Comparison of ENCODE assay signal across 39 cellular contexts in genomic region chr4:6064383-6064782, GRCh38. TPM values are rescaled to one million over a fixed set of nuclear protein-coding genes. Genes with fewer than 3 reads are reported as not detected.
"Had no signal": no experiment of that assay in that cellular context is flagged by ENCODE, and none has a peak within 500 bp of the region (broad histone marks: within the 10 kb centered on the region; RNA-seq: fewer than 3 reads in every experiment).

No MANE protein-coding gene starts in this region.

- H3K9me3 Mint-ChIP-seq: activated naive CD4-positive, alpha-beta T cell treated with anti-CD3 and anti-CD28 coated beads for 36 hours; central memory CD8-positive, alpha-beta T cell had no signal

- H3K36me3 ChIP-seq: adrenal gland, ascending aorta, cardiac muscle cell had no signal

- H3K4me3 Mint-ChIP-seq: activated B cell treated with CpG ODN at 0.5 μM for 24 hours; activated CD4-positive, alpha-beta memory T cell treated with anti-CD3 and anti-CD28 coated beads for 36 hours; activated CD4-positive, alpha-beta T cell treated with anti-CD3 and anti-CD28 coated beads, Interleukin-2, amount 10 ng/mL, durations not matched to agents 24 days and 14 days; activated CD8-positive, alpha-beta T cell treated with anti-CD3 and anti-CD28 coated beads for 36 hours; activated naive CD4-positive, alpha-beta T cell treated with anti-CD3 and anti-CD28 coated beads for 36 hours; activated naive CD8-positive, alpha-beta T cell treated with anti-CD3 and anti-CD28 coated beads for 36 hours; activated T-cell treated with anti-CD3 and anti-CD28 coated beads, Interleukin-2, amount 50 U/mL, for 4 hours; activated T-cell treated with anti-CD3 and anti-CD28 coated beads, Interleukin-2, amount 50 U/mL, for 72 hours; activated T-helper 1 cell treated with anti-CD3 and anti-CD28 coated beads, Interleukin-12 subunit alpha, Interleukin-12 subunit beta, Interleukin-2, Interleukin-4 antibody, amounts not matched to agents 30 ng/mL and 10 ng/mL and 1 ng/mL, durations not matched to agents 14 hours and 24 hours and 36 hours; activated T-helper 17 cell treated with anti-CD3 and anti-CD28 coated beads, Interleukin-2, amount 50 U/mL, for 72 hours; brain; central memory CD8-positive, alpha-beta T cell; T-helper 1 cell treated with Interleukin-12 subunit alpha and Interleukin-12 subunit beta and Interleukin-4 antibody, amounts not matched to agents 30 μg/mL and 1 μg/mL, for 36 hours; T-helper 2 cell treated with Interferon-gamma antibody and Interleukin-4, amounts not matched to agents 5 μg/mL and 100 μg/mL, for 36 hours had no signal

- H3K36me3 Mint-ChIP-seq: activated naive CD8-positive, alpha-beta T cell treated with anti-CD3 and anti-CD28 coated beads for 36 hours had no signal

- FAIRE-seq: bronchial epithelial cell, TTC549 had no signal

- H3K27ac ChIP-seq: adrenal gland, ascending aorta, cardiac muscle cell, VCaP had no signal

- H3K4me1 Mint-ChIP-seq: activated B cell treated with CpG ODN at 0.5 μM for 24 hours; activated CD4-positive, alpha-beta T cell treated with anti-CD3 and anti-CD28 coated beads, Interleukin-2, amount 10 ng/mL, durations not matched to agents 24 days and 14 days; activated naive CD8-positive, alpha-beta T cell treated with anti-CD3 and anti-CD28 coated beads for 36 hours; activated T-helper 17 cell treated with anti-CD3 and anti-CD28 coated beads, Interleukin-2, amount 50 U/mL, for 72 hours; brain had no signal

- H3K27ac Mint-ChIP-seq: activated B cell treated with CpG ODN at 0.5 μM for 24 hours; activated CD4-positive, alpha-beta memory T cell treated with anti-CD3 and anti-CD28 coated beads for 36 hours; activated CD4-positive, alpha-beta T cell treated with anti-CD3 and anti-CD28 coated beads, Interleukin-2, amount 10 ng/mL, durations not matched to agents 24 days and 14 days; activated CD8-positive, alpha-beta T cell treated with anti-CD3 and anti-CD28 coated beads for 36 hours; activated naive CD4-positive, alpha-beta T cell treated with anti-CD3 and anti-CD28 coated beads for 36 hours; activated naive CD8-positive, alpha-beta T cell treated with anti-CD3 and anti-CD28 coated beads for 36 hours; activated T-cell treated with anti-CD3 and anti-CD28 coated beads, Interleukin-2, amount 50 U/mL, for 72 hours; activated T-helper 1 cell treated with anti-CD3 and anti-CD28 coated beads, Interleukin-12 subunit alpha, Interleukin-12 subunit beta, Interleukin-2, Interleukin-4 antibody, amounts not matched to agents 30 ng/mL and 10 ng/mL and 1 ng/mL, durations not matched to agents 14 hours and 24 hours and 36 hours; activated T-helper 17 cell treated with anti-CD3 and anti-CD28 coated beads, Interleukin-2, amount 50 U/mL, for 72 hours; brain; T-helper 1 cell treated with Interleukin-12 subunit alpha and Interleukin-12 subunit beta and Interleukin-4 antibody, amounts not matched to agents 30 μg/mL and 1 μg/mL, for 36 hours; T-helper 2 cell treated with Interferon-gamma antibody and Interleukin-4, amounts not matched to agents 5 μg/mL and 100 μg/mL, for 36 hours had no signal

- H3K27me3 Mint-ChIP-seq: activated B cell treated with CpG ODN at 0.5 μM for 24 hours; activated CD4-positive, alpha-beta memory T cell treated with anti-CD3 and anti-CD28 coated beads for 36 hours; activated CD4-positive, alpha-beta T cell treated with anti-CD3 and anti-CD28 coated beads, Interleukin-2, amount 10 ng/mL, durations not matched to agents 24 days and 14 days; activated CD8-positive, alpha-beta T cell treated with anti-CD3 and anti-CD28 coated beads for 36 hours; activated naive CD8-positive, alpha-beta T cell treated with anti-CD3 and anti-CD28 coated beads for 36 hours; activated T-helper 17 cell treated with anti-CD3 and anti-CD28 coated beads, Interleukin-2, amount 50 U/mL, for 72 hours; central memory CD8-positive, alpha-beta T cell had no signal

- ATAC-seq: activated CD8-positive, alpha-beta T cell treated with anti-CD3 and anti-CD28 coated beads for 36 hours; activated naive CD4-positive, alpha-beta T cell treated with anti-CD3 and anti-CD28 coated beads, Interleukin-2, amount 50 U/mL, for 72 hours; activated T-cell treated with anti-CD3 and anti-CD28 coated beads, Interleukin-2, amount 50 U/mL, for 4 hours; activated T-cell treated with anti-CD3 and anti-CD28 coated beads, Interleukin-2, amount 50 U/mL, for 72 hours; activated T-helper 17 cell treated with anti-CD3 and anti-CD28 coated beads, Interleukin-2, amount 50 U/mL, for 72 hours had no signal

- DNase-seq: activated B cell treated with CpG ODN at 0.5 μM for 24 hours; activated CD4-positive, alpha-beta memory T cell treated with anti-CD3 and anti-CD28 coated beads for 36 hours; activated CD4-positive, alpha-beta T cell treated with anti-CD3 and anti-CD28 coated beads for 4 hours; activated CD4-positive, alpha-beta T cell treated with anti-CD3 and anti-CD28 coated beads, Interleukin-2, amount 10 ng/mL, durations not matched to agents 24 days and 14 days; activated CD4-positive, alpha-beta T cell treated with anti-CD3 and anti-CD28 coated beads, Interleukin-2, amount 50 U/mL, for 1 hour; activated CD4-positive, alpha-beta T cell treated with anti-CD3 and anti-CD28 coated beads, Interleukin-2, amount 50 U/mL, for 4 hours; activated CD4-positive, CD25-positive, alpha-beta regulatory T cell treated with anti-CD3 and anti-CD28 coated beads, Interleukin-2, amount 50 U/mL, for 72 hours; activated CD8-positive, alpha-beta memory T cell treated with anti-CD3 and anti-CD28 coated beads, Interleukin-2, amount 50 U/mL, for 4 hours; activated CD8-positive, alpha-beta T cell treated with anti-CD3 and anti-CD28 coated beads for 36 hours; activated effector memory CD4-positive, alpha-beta T cell treated with anti-CD3 and anti-CD28 coated beads, Interleukin-2, amount 50 U/mL, for 16 hours; activated gamma-delta T cell treated with Interleukin-2 at 50 U/mL for 16 hours; activated naive CD4-positive, alpha-beta T cell; activated naive CD4-positive, alpha-beta T cell treated with anti-CD3 and anti-CD28 coated beads for 36 hours; activated naive CD4-positive, alpha-beta T cell treated with anti-CD3 and anti-CD28 coated beads, Interleukin-2, amount 50 U/mL, for 16 hours; activated naive CD8-positive, alpha-beta T cell treated with anti-CD3 and anti-CD28 coated beads for 36 hours; activated T-cell treated with anti-CD3 and anti-CD28 coated beads for 4 hours; activated T-cell treated with anti-CD3 and anti-CD28 coated beads, Interleukin-2, amount 50 U/mL, for 1 hour; activated T-cell treated with anti-CD3 and anti-CD28 coated beads, Interleukin-2, amount 50 U/mL, for 4 hours; activated T-cell treated with anti-CD3 and anti-CD28 coated beads, Interleukin-2, amount 50 U/mL, for 72 hours; adrenal gland; amniotic stem cell; anterior cingulate cortex; caudate nucleus; cerebellar nuclear complex; T-helper 2 cell; T-helper 9 cell had no signal

- H3K4me1 ChIP-seq: adrenal gland, ascending aorta had no signal

- H3K4me3 ChIP-seq: adrenal gland, ascending aorta, cardiac muscle cell had no signal

- H3K9me3 ChIP-seq: adrenal gland had no signal

- H3K27me3 ChIP-seq: adrenal gland, ascending aorta, cardiac muscle cell had no signal

RNA-seq across cellular contexts. Expression of gene C4orf50, which starts 46.2 kb away (rescaled TPM):
- total RNA-seq: activated B cell treated with CpG ODN at 0.5 μM for 24 hours; activated naive CD4-positive, alpha-beta T cell treated with anti-CD3 and anti-CD28 coated beads for 36 hours; activated naive CD8-positive, alpha-beta T cell treated with anti-CD3 and anti-CD28 coated beads for 36 hours; ascending aorta; bronchial epithelial cell; chondrocyte had no signal
- polyA plus RNA-seq: cardiac muscle cell had no signal
